In genomic region chr14:104754213-104754851, GRCh38 we compare ENCODE assay signal across 9 cellular contexts. TPM values are rescaled to one million over a fixed set of nuclear protein-coding genes. Genes with fewer than 3 reads are reported as not detected.
DNase-seq lines count a peak whose midpoint lies in the region; ATAC-seq, FAIRE-seq and TF ChIP-seq lines count a peak whose summit lies in the region.
"Had no signal": no experiment of that assay in that cellular context is flagged by ENCODE, and none has a peak within 500 bp of the region (broad histone marks: within the 10 kb centered on the region; RNA-seq: fewer than 3 reads in every experiment).

No MANE protein-coding gene starts in this region.

- no peak overlapping the region for H2BK15ac ChIP-seq in IMR-90 (ENCODE audit: low read depth, low read length)

- TSS peak; percentile 56 for BruUV-seq in A673 (replicated peaks; lab: Mats Ljungman, UMichigan)
- no TSS peak for BruUV-seq in IMR-90 (replicated peaks; lab: Mats Ljungman, UMichigan)

- peak overlapping the region; percentile 97 for H3K27ac ChIP-seq in A673 (ENCODE audit: low read depth, low read length, poor library complexity, severe bottlenecking)
- H3K27ac ChIP-seq in IMR-90 (ENCODE audit: insufficient read depth, low read length) = no peak overlapping the region; the same call in 1 of the 2 replicates
- H3K27ac ChIP-seq in muscle layer of colon (ENCODE audit: low read depth, low read length) = no peak overlapping the region

- no peak overlapping the region for H4K5ac ChIP-seq in IMR-90 (ENCODE audit: low read depth, low read length)

- no peak overlapping the region for H2BK5ac ChIP-seq in IMR-90 (ENCODE audit: low read depth, low read length, poor library complexity, severe bottlenecking)

- H3K4me1 ChIP-seq in A673 (ENCODE audit: insufficient read depth, low read length, poor library complexity, severe bottlenecking) = peaks cover 8% of the 10 kb centered on the region
- peaks cover 16% of the 10 kb centered on the region for H3K4me1 ChIP-seq in IMR-90 (ENCODE audit: control insufficient read depth, insufficient read depth, low read length)
- peaks cover 28% of the 10 kb centered on the region for H3K4me1 ChIP-seq in muscle layer of colon (ENCODE audit: insufficient read depth, low read length)

- CTCF ChIA-PET in A673 (lab: Charles Lee) = no interaction called here
- CTCF ChIA-PET in IMR-90 (lab: Yijun Ruan, JAX) = no interaction called here

- in situ Hi-C loops in IMR-90 (cut with MboI; ENCODE audit: low sequenced_read_pairs) = no loop called here

- H2AK5ac ChIP-seq in IMR-90 (ENCODE audit: low read depth, low read length) = no peak overlapping the region

- no peak overlapping the region for H3K18ac ChIP-seq in IMR-90 (ENCODE audit: low read depth, low read length)

- peaks cover 20% of the 10 kb centered on the region for H3K36me3 ChIP-seq in A673 (ENCODE audit: insufficient read depth, low read length, poor library complexity, severe bottlenecking)
- H3K36me3 ChIP-seq in IMR-90 (ENCODE audit: control insufficient read depth, insufficient read depth, low read length) = peaks cover 33% of the 10 kb centered on the region
- peaks cover 34% of the 10 kb centered on the region for H3K36me3 ChIP-seq in muscle layer of colon (ENCODE audit: insufficient read depth, low read length)

- H3K9ac ChIP-seq in IMR-90 (ENCODE audit: low read depth, low read length) = peak overlapping the region; percentile 87
- H3K9ac ChIP-seq in muscle layer of colon (ENCODE audit: low read length) = peak overlapping the region; percentile 63

- H3K9me1 ChIP-seq in IMR-90 (ENCODE audit: insufficient read depth, low read length) = peaks cover 6% of the 10 kb centered on the region

- H3K27me3 ChIP-seq in A673 (replicated peaks; ENCODE audit: insufficient read depth, low read depth, low read length, poor library complexity) = no peaks in the 10 kb centered on the region
- no peaks in the 10 kb centered on the region for H3K27me3 ChIP-seq in IMR-90 (ENCODE audit: control insufficient read depth, insufficient read depth, low read length)
- no peaks in the 10 kb centered on the region for H3K27me3 ChIP-seq in muscle layer of colon (ENCODE audit: control insufficient read depth in 1 of 2, insufficient read depth in 2 of 2, low read length in 2 of 2)

- no peaks in the 10 kb centered on the region for H3K9me3 ChIP-seq in A673 (ENCODE audit: low read depth, low read length, poor library complexity, severe bottlenecking)
- H3K9me3 ChIP-seq in IMR-90 (ENCODE audit: control insufficient read depth, insufficient read depth, low read length) = no peaks in the 10 kb centered on the region
- H3K9me3 ChIP-seq in muscle layer of colon (ENCODE audit: low read length) = no peaks in the 10 kb centered on the region

- TF ChIP-seq POLR2A in IMR-90 (IDR thresholded peaks at IDR 0.05; ENCODE audit: low read depth, low read length) = no peak

- H4K91ac ChIP-seq in IMR-90 (ENCODE audit: insufficient read depth, low read depth, low read length) = no peak overlapping the region

- intact Hi-C loops in A673 (cut with micrococcal nuclease; ENCODE audit: unreplicated experiment) (no loop called here), IMR-90 (cut with micrococcal nuclease) (no loop called here)

- dilution Hi-C loops in IMR-90 (cut with HindIII; ENCODE audit: low sequenced_read_pairs, unreplicated experiment) = no loop called here

- H2BK20ac ChIP-seq in IMR-90 (ENCODE audit: low read depth, low read length) = no peak overlapping the region

- no peak overlapping the region for H2AFZ ChIP-seq in IMR-90 (replicated peaks; ENCODE audit: low read length, poor library complexity)

- 66% methylated on average over 4 of the region's 13 CpGs; no CpG with 5 or more reads in 1 of the 2 experiments for WGBS in IMR-90 (ENCODE audit: extremely low coverage in 2 of 2, insufficient read length in 1 of 2), 2 experiments

- POLR2A ChIA-PET in A673 (lab: Charles Lee; ENCODE audit: low non-redundant PET) = no interaction called here
- POLR2A ChIA-PET in IMR-90 (lab: Charles Lee; ENCODE audit: unreplicated experiment) = no interaction called here

- H2BK120ac ChIP-seq in IMR-90 (ENCODE audit: low read depth, low read length) = no peak overlapping the region

- H3K4ac ChIP-seq in IMR-90 (ENCODE audit: low read depth, low read length) = 0 out of 2 replicates have a peak overlapping the region, but pooled peaks have one; percentile 69

- no peak for TF ChIP-seq RAD21 in IMR-90 (IDR thresholded peaks at IDR 0.05; ENCODE audit: low read length)

- H3K4me3 ChIP-seq in A673 (ENCODE audit: low read depth, low read length, poor library complexity, severe bottlenecking) = peak overlapping the region; percentile 100
- H3K4me3 ChIP-seq in IMR-90 (ENCODE audit: insufficient read depth, low read depth, low read length) = peak overlapping the region; percentile 88
- H3K4me3 ChIP-seq in cardiac fibroblast (replicated peaks in 1 of 2; ENCODE audit: low read depth in 2 of 2, low read length in 2 of 2) = peak overlapping the region; percentile 98 to 99
- peak overlapping the region; percentile 68 to 99 for H3K4me3 ChIP-seq in muscle layer of colon (ENCODE audit: low read depth in 1 of 2, low read length in 2 of 2)

- DNase-seq in A673 (ENCODE audit: low spot score) = no peak
- DNase-seq in IMR-90 = no peak
- no peak for DNase-seq in cardiac fibroblast (ENCODE audit: low read depth in 2 of 2)
- no peak for DNase-seq in HTR-8/SVneo (ENCODE audit: insufficient read length, low spot score)
- DNase-seq in activated effector memory CD4-positive, alpha-beta T cell treated with Interleukin-2 at 50 U/mL for 16 hours = no peak
- DNase-seq: posterior cingulate gyrus had no signal

- H3K79me1 ChIP-seq in IMR-90 (ENCODE audit: low read depth in 1 of 2, low read length in 2 of 2) = peaks cover 8 to 57% of the 10 kb centered on the region in 2 experiments; a peak in 2 of 4 replicates

- peak overlapping the region; percentile 60; the same call in 1 of the 2 replicates for H3K23ac ChIP-seq in IMR-90 (ENCODE audit: low read depth, low read length)

- FAIRE-seq in HTR-8/SVneo (lab: Jason Lieb, UNC) = no peak

- TF ChIP-seq CTCF in A673 (conservative IDR thresholded peaks at IDR 0.05; ENCODE audit: low read depth, low read length) = no peak
- TF ChIP-seq CTCF in IMR-90 (conservative IDR thresholded peaks at IDR 0.05; ENCODE audit: low read depth, low read length) = no peak
- TF ChIP-seq CTCF in cardiac fibroblast (IDR thresholded peaks at IDR 0.05; ENCODE audit: low read depth, low read length) = no peak

- ATAC-seq in IMR-90 (ENCODE audit: low read depth) = no peak
- no peak for ATAC-seq in HG03521 (IDR thresholded peaks at IDR 0.05; ENCODE audit: unreplicated experiment)
- no peak for ATAC-seq in HG02938 (IDR thresholded peaks at IDR 0.05; ENCODE audit: unreplicated experiment)

- peak overlapping the region; percentile 96 for H3K4me2 ChIP-seq in IMR-90 (ENCODE audit: low read depth, low read length)

- H3K14ac ChIP-seq in IMR-90 (replicated peaks; ENCODE audit: low read depth, low read length) = no peak overlapping the region

- H3K56ac ChIP-seq in IMR-90 (ENCODE audit: extremely low read depth, insufficient read depth, low read length) = no peak overlapping the region

- peaks cover 48% of the 10 kb centered on the region for H4K20me1 ChIP-seq in IMR-90 (ENCODE audit: insufficient read depth, low read length)

- no peak overlapping the region for H4K8ac ChIP-seq in IMR-90 (ENCODE audit: low read depth in 2 of 2, low read length in 2 of 2)

- peak overlapping the region; percentile 73 for H2AK9ac ChIP-seq in IMR-90 (replicated peaks; ENCODE audit: low read depth, low read length, poor library complexity)

TF ChIP-seq in IMR-90, 13 proteins besides CTCF, POLR2A, EP300 and RAD21:
- TF ChIP-seq MXI1 (IDR thresholded peaks at IDR 0.05; ENCODE audit: borderline replicate concordance, low read depth, low read length) = no peak
TF ChIP-seq in IMR-90: peak in this region for 0.

RNA-seq across cellular contexts. Expression of gene SIVA1, which starts 1.4 kb away (rescaled TPM):
- total RNA-seq in A673 (2021) (79.6 and 83.0 TPM in 2 replicates), IMR-90 (2012; rRNA removed) (132 and 166 TPM in 2 replicates)
- 184 and 248 TPM in 2 replicates for polyA plus RNA-seq in IMR-90 (2012; rRNA removed)
- polyA plus RNA-seq in IMR-90 (2012; cell fraction: cytosol; rRNA removed) = 392 and 403 TPM in 2 replicates
- polyA plus RNA-seq in IMR-90 (2012; cell fraction: nucleus; rRNA removed; ENCODE audit: low replicate concordance) = 69.2 and 188 TPM in 2 replicates

RNA-seq across cellular contexts. Expression of gene ADSS1, which starts 30.3 kb away (rescaled TPM):
- total RNA-seq in A673 (2021) = 0.37 and 0.52 TPM in 2 replicates
- 1.8 and 2.5 TPM in 2 replicates for total RNA-seq in IMR-90 (2012; rRNA removed)
- 3.9 and 5.2 TPM in 2 replicates for polyA plus RNA-seq in IMR-90 (2012; rRNA removed)
- polyA plus RNA-seq in IMR-90 (2012; cell fraction: cytosol; rRNA removed) = 5.9 and 6.5 TPM in 2 replicates
- 28.6 and 32.1 TPM in 2 replicates for polyA plus RNA-seq in IMR-90 (2012; cell fraction: nucleus; rRNA removed; ENCODE audit: low replicate concordance)

RNA-seq across cellular contexts. Expression of gene AKT1, which starts 41.2 kb away (rescaled TPM):
- total RNA-seq in A673 (2021) = 123 and 142 TPM in 2 replicates
- 182 and 193 TPM in 2 replicates for total RNA-seq in IMR-90 (2012; rRNA removed)
- polyA plus RNA-seq in IMR-90 (2012; rRNA removed) = 221 and 242 TPM in 2 replicates
- 248 and 535 TPM in 2 replicates for polyA plus RNA-seq in IMR-90 (2012; cell fraction: cytosol; rRNA removed)
- 317 and 551 TPM in 2 replicates for polyA plus RNA-seq in IMR-90 (2012; cell fraction: nucleus; rRNA removed; ENCODE audit: low replicate concordance)

RNA-seq across cellular contexts. Expression of gene ZBTB42, which starts 46.6 kb away (rescaled TPM):
- 1.4 and 2.1 TPM in 2 replicates for total RNA-seq in A673 (2021)
- total RNA-seq in IMR-90 (2012; rRNA removed) = 1.1 and 1.3 TPM in 2 replicates
- 2.3 and 3.6 TPM in 2 replicates for polyA plus RNA-seq in IMR-90 (2012; rRNA removed)
- polyA plus RNA-seq in IMR-90 (2012; cell fraction: cytosol; rRNA removed) = 1.7 and 3.3 TPM in 2 replicates
- polyA plus RNA-seq in IMR-90 (2012; cell fraction: nucleus; rRNA removed; ENCODE audit: low replicate concordance) = 1.2 and 2.1 TPM in 2 replicates
